17 cellular contexts compared by ENCODE assay signal in the genomic region with DNA sequence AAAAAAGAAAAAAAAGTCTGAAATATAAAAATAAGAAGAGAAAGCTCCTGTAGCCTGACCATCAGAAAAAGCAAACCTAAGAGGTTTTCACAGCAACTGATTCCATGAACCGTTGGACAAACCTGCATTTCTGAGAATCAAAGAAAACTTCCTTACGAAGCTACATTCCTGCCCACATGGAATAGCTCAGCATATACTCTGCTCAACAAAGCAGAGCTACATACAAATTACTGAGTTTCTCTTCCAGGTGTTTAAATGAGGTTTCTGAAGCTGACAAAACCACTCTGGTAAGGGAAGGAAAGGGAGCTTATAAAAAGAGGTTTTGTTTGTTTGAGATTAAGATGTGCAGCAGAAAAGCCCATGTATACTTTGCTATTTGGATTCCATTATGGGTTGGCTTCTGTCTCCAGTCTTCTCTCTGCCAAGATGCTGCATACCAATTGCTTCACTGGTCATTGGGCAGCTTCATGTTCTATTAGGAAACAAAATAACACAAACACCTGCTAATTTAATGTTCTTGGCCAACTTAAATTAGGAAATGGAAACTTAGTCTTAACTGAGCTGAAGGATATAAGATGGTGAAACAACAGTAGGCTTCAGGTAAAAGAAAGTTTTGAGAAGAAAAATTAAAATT.
A peak's percentile ranks its signal among the peaks of the same experiment; 100 is the strongest.
DNase-seq lines count a peak whose midpoint lies in the region; ATAC-seq and TF ChIP-seq lines count a peak whose summit lies in the region.
"Had no signal": no experiment of that assay in that cellular context is flagged by ENCODE, and none has a peak within 500 bp of the region (broad histone marks: within the 10 kb centered on the region; RNA-seq: fewer than 3 reads in every experiment).

No MANE protein-coding gene starts in this region.

- H3K4me3 ChIP-seq in right atrium auricular region: no peak overlapping the region
- no peak overlapping the region for H3K4me3 ChIP-seq in hepatocyte
- no peak overlapping the region for H3K4me3 ChIP-seq in neuronal stem cell (ENCODE audit: low read length in 2 of 2)
- H3K4me3 ChIP-seq: A549, GM23248 had no signal

- H3K4me2 ChIP-seq in hepatocyte (no peak overlapping the region), neuronal stem cell (ENCODE audit: insufficient read depth, low read length, poor library complexity, severe bottlenecking) (no peak overlapping the region)
- H3K4me2 ChIP-seq: A549 had no signal

- H4K20me1 ChIP-seq in hepatocyte (ENCODE audit: insufficient read depth, poor library complexity, severe bottlenecking): no peaks in the 10 kb centered on the region

- no peak overlapping the region for H3K9ac ChIP-seq in neuronal stem cell (ENCODE audit: low read depth, low read length, poor library complexity)
- H3K9ac ChIP-seq: GM23248 had no signal

- H3K4ac ChIP-seq in neuronal stem cell (ENCODE audit: low read length): no peak overlapping the region

- H3K36me3 ChIP-seq in right atrium auricular region (no peaks in the 10 kb centered on the region), hepatocyte (replicated peaks; ENCODE audit: insufficient read depth, low read depth) (no peaks in the 10 kb centered on the region), neuronal stem cell (replicated peaks in 1 of 2; ENCODE audit: control insufficient read depth in 2 of 2, insufficient read depth in 2 of 2, low read length in 2 of 2) (no peaks in the 10 kb centered on the region)

- H3K9me2 ChIP-seq in hepatocyte (replicated peaks; ENCODE audit: insufficient read depth): no peaks in the 10 kb centered on the region

- peaks cover 2% of the 10 kb centered on the region for H3K79me2 ChIP-seq in hepatocyte

- no peak overlapping the region for H4K91ac ChIP-seq in neuronal stem cell (ENCODE audit: low read depth, low read length, poor library complexity)

- H2BK12ac ChIP-seq in neuronal stem cell (ENCODE audit: low read length): no peak overlapping the region

- no peak overlapping the region for H4K8ac ChIP-seq in neuronal stem cell (ENCODE audit: low read depth, low read length)

- H2BK120ac ChIP-seq in neuronal stem cell (ENCODE audit: low read depth, low read length): no peak overlapping the region

- H2BK15ac ChIP-seq in neuronal stem cell (ENCODE audit: low read length): no peak overlapping the region

- no peak overlapping the region for H3K14ac ChIP-seq in neuronal stem cell (ENCODE audit: low read length)

- 84% methylated on average over 2 of the region's 2 CpGs for WGBS in hepatocyte (ENCODE audit: low lambda C conversion rate, missing lambda C conversion rate)
- no CpG with 5 or more reads among the region's 2 CpGs for WGBS in neuronal stem cell (ENCODE audit: extremely low coverage in 2 of 2, insufficient read length in 2 of 2, insufficient replicate concordance in 1 of 2), 2 donors

- no peak overlapping the region for H2AK5ac ChIP-seq in neuronal stem cell (ENCODE audit: low read depth, low read length)

- no peaks in the 10 kb centered on the region for H3K9me3 ChIP-seq in right atrium auricular region
- H3K9me3 ChIP-seq in hepatocyte (ENCODE audit: low read depth): no peaks in the 10 kb centered on the region
- H3K9me3 ChIP-seq in neuronal stem cell (replicated peaks in 1 of 2; ENCODE audit: control insufficient read depth in 2 of 2, insufficient read depth in 1 of 2, low read depth in 1 of 2, low read length in 2 of 2): peaks cover 0 to 5% of the 10 kb centered on the region in 2 donors
- H3K9me3 ChIP-seq: A549 had no signal

- no peak overlapping the region for H3K23ac ChIP-seq in neuronal stem cell (ENCODE audit: low read depth, low read length, poor library complexity)

- peak; percentile 45 for ATAC-seq in Right ventricle myocardium superior (ENCODE audit: poor library complexity)
- ATAC-seq: A549 had no signal

- H3K27me3 ChIP-seq in right atrium auricular region: no peaks in the 10 kb centered on the region
- H3K27me3 ChIP-seq in hepatocyte: no peaks in the 10 kb centered on the region
- no peaks in the 10 kb centered on the region for H3K27me3 ChIP-seq in neuronal stem cell (ENCODE audit: control insufficient read depth in 3 of 3, insufficient read depth in 3 of 3, low read depth in 1 of 3, low read length in 3 of 3)

- H3K4me1 ChIP-seq in right atrium auricular region: no peaks in the 10 kb centered on the region
- H3K4me1 ChIP-seq in hepatocyte (ENCODE audit: insufficient read depth): no peaks in the 10 kb centered on the region
- H3K4me1 ChIP-seq in neuronal stem cell (ENCODE audit: control insufficient read depth in 2 of 2, insufficient read depth in 1 of 2, low read depth in 1 of 2, low read length in 2 of 2): peaks cover 1 to 19% of the 10 kb centered on the region in 2 donors
- H3K4me1 ChIP-seq: A549 had no signal

- TF ChIP-seq CTCF in right atrium auricular region (IDR thresholded peaks at IDR 0.05) (no peak), VCaP (conservative IDR thresholded peaks at IDR 0.05) (no peak), hepatocyte (IDR thresholded peaks at IDR 0.05; ENCODE audit: poor library complexity) (no peak)

- H2AFZ ChIP-seq in hepatocyte (no peak overlapping the region), neuronal stem cell (ENCODE audit: low read length) (peak overlapping the region; percentile 44)
- H2AFZ ChIP-seq: GM23248 had no signal

- no peaks in the 10 kb centered on the region for H3K79me1 ChIP-seq in neuronal stem cell (ENCODE audit: low read depth, low read length)

- no peak overlapping the region for H2BK5ac ChIP-seq in neuronal stem cell (ENCODE audit: low read length)

- no peak overlapping the region for H3K27ac ChIP-seq in right atrium auricular region
- peak overlapping the region; percentile 20; the same call in 1 of the 2 replicates for H3K27ac ChIP-seq in VCaP
- H3K27ac ChIP-seq in hepatocyte: peak overlapping the region; percentile 14
- no peak overlapping the region for H3K27ac ChIP-seq in neuronal stem cell (replicated peaks; ENCODE audit: low read length)
- H3K27ac ChIP-seq in caudate nucleus (ENCODE audit: low read depth, low read length): no peak overlapping the region
- H3K27ac ChIP-seq: 22Rv1, A549, C4-2B, GM23248 had no signal

- no peak overlapping the region for H3K18ac ChIP-seq in neuronal stem cell (ENCODE audit: low read length)

- DNase-seq in Right ventricle myocardium superior: no peak
- DNase-seq in right atrium auricular region (ENCODE audit: low spot score): no peak
- DNase-seq in hepatocyte (ENCODE audit: low spot score): no peak
- no peak for DNase-seq in neuronal stem cell (ENCODE audit: low spot score)
- no peak for DNase-seq in caudate nucleus (lab: John Stamatoyannopoulos, UW)
- DNase-seq in stimulated activated CD4-positive, alpha-beta T cell treated with anti-CD3 and anti-CD28 coated beads, Interleukin-1b, Interleukin-23, amount 100 ng/mL, for 48 hours: no peak
- no peak for DNase-seq in superior temporal gyrus (ENCODE audit: extremely low spot score)
- DNase-seq: AML-193; Caco-2; CD4-positive, alpha-beta T cell; GDM1; GM23248; HCEC 1CT had no signal

- intact Hi-C loops in Right ventricle myocardium superior (cut with DNase I): no loop called here

Comparison
In these comparisons a context has a peak if more than half of its experiments do, and no peak if none do; other contexts are left out.
1. H3K27ac ChIP-seq: peak in VCaP (single experiment) and hepatocyte (single experiment); none in right atrium auricular region (0 of 2), neuronal stem cell (single experiment) and caudate nucleus (single experiment).